8 cellular contexts compared by ENCODE assay signal in genomic region chr5:75337366-75338021, GRCh38. TPM values are rescaled to one million over a fixed set of nuclear protein-coding genes. Genes with fewer than 3 reads are reported as not detected.
A peak's percentile ranks its signal among the peaks of the same experiment; 100 is the strongest.
DNase-seq lines count a peak whose midpoint lies in the region; ATAC-seq and TF ChIP-seq lines count a peak whose summit lies in the region.

No MANE protein-coding gene starts in this region.

- intact Hi-C loops in heart right ventricle (cut with DNase I): loop anchor here in 6 of 10 donors (2.0 to 10.0 kb wide), 9 partner anchors 100 to 345 kb away; partner anchors contain the start of genes ANKRD31 (in 6 of the 6), CERT1 (in 2 of the 6), GCNT4 (in 2 of the 6) and POLK (in 2 of the 6)

- peak overlapping the region; percentile 61 for H3K9ac ChIP-seq in rectal smooth muscle tissue (ENCODE audit: low read length)

- WGBS in heart right ventricle, 2 donors: 1% methylated on average over 50 of the region's 50 CpGs

- H3K9me3 Mint-ChIP-seq in activated naive CD4-positive, alpha-beta T cell treated with anti-CD3 and anti-CD28 coated beads, Interleukin-2, amount 50 U/mL, for 24 hours: no peaks in the 10 kb centered on the region

- H3K36me3 Mint-ChIP-seq in activated naive CD4-positive, alpha-beta T cell treated with anti-CD3 and anti-CD28 coated beads, Interleukin-2, amount 50 U/mL, for 24 hours: no peaks in the 10 kb centered on the region

- H3K27me3 ChIP-seq in heart right ventricle (no peaks in the 10 kb centered on the region), rectal smooth muscle tissue (ENCODE audit: control insufficient read depth, insufficient read depth, low read length) (no peaks in the 10 kb centered on the region)

- ATAC-seq in GM18517 (IDR thresholded peaks at IDR 0.05; ENCODE audit: unreplicated experiment): peak; percentile 4
- peak; percentile 2 to 29 (median 14) for ATAC-seq in heart right ventricle

- DNase-seq in LNCaP clone FGC (ENCODE audit: low read depth) (no peak), heart right ventricle (peak in 1 of 2 donors; percentile 23), SKM-1 treated with dmso at 0.1 percent for 144 hours (lab: John Stamatoyannopoulos, UW; ENCODE audit: unreplicated experiment) (no peak), KG1 (lab: John Stamatoyannopoulos, UW) (no peak)

- peak overlapping the region; percentile 97 for H3K27ac ChIP-seq in 22Rv1
- H3K27ac ChIP-seq in heart right ventricle: peak overlapping the region; percentile 37 to 95 (median 90)
- peak overlapping the region; percentile 87 for H3K27ac ChIP-seq in rectal smooth muscle tissue (ENCODE audit: low read depth, low read length)

- H3K4me1 ChIP-seq in heart right ventricle: peaks cover 2 to 28% (median 18%) of the 10 kb centered on the region in 9 donors
- H3K4me1 ChIP-seq in rectal smooth muscle tissue (ENCODE audit: control insufficient read depth, insufficient read depth, low read length): peaks cover 3% of the 10 kb centered on the region

- H3K4me3 Mint-ChIP-seq in activated naive CD4-positive, alpha-beta T cell treated with anti-CD3 and anti-CD28 coated beads, Interleukin-2, amount 50 U/mL, for 24 hours: no peak overlapping the region

- H3K27me3 Mint-ChIP-seq in activated naive CD4-positive, alpha-beta T cell treated with anti-CD3 and anti-CD28 coated beads, Interleukin-2, amount 50 U/mL, for 24 hours: no peaks in the 10 kb centered on the region

- H3K36me3 ChIP-seq in heart right ventricle (peaks cover 0 to 5% (median 0%) of the 10 kb centered on the region in 9 donors), rectal smooth muscle tissue (ENCODE audit: control insufficient read depth, insufficient read depth, low read length) (no peaks in the 10 kb centered on the region)

- H3K4me1 Mint-ChIP-seq in activated naive CD4-positive, alpha-beta T cell treated with anti-CD3 and anti-CD28 coated beads, Interleukin-2, amount 50 U/mL, for 24 hours: peaks cover 45% of the 10 kb centered on the region

- H3K4me3 ChIP-seq in LNCaP clone FGC (ENCODE audit: low read depth, low read length) (peak overlapping the region; percentile 91), heart right ventricle (peak overlapping the region; percentile 72 to 99 (median 90)), rectal smooth muscle tissue (ENCODE audit: low read length) (peak overlapping the region; percentile 85)

- no peak for TF ChIP-seq CTCF in 22Rv1 (IDR thresholded peaks at IDR 0.05)
- no peak for TF ChIP-seq CTCF in LNCaP clone FGC (IDR thresholded peaks at IDR 0.05; ENCODE audit: control insufficient read depth, extremely low read depth, insufficient read depth)
- no peak for TF ChIP-seq CTCF in heart right ventricle (IDR thresholded peaks at IDR 0.05)

- peak overlapping the region; percentile 68 for H3K27ac Mint-ChIP-seq in activated naive CD4-positive, alpha-beta T cell treated with anti-CD3 and anti-CD28 coated beads, Interleukin-2, amount 50 U/mL, for 24 hours

- no peaks in the 10 kb centered on the region for H3K9me3 ChIP-seq in heart right ventricle

RNA-seq across cellular contexts. Expression of gene HMGCR, which starts 0.5 kb away (rescaled TPM):
- total RNA-seq in heart right ventricle: 10 to 100 TPM in 9 of 10 donors, 1 to 10 TPM in 1; 9.8 to 16.3 (median 11.4) TPM
- 1 to 10 TPM; 1.9 to 6.0 TPM for polyA plus RNA-seq in heart right ventricle
